In the genomic region with DNA sequence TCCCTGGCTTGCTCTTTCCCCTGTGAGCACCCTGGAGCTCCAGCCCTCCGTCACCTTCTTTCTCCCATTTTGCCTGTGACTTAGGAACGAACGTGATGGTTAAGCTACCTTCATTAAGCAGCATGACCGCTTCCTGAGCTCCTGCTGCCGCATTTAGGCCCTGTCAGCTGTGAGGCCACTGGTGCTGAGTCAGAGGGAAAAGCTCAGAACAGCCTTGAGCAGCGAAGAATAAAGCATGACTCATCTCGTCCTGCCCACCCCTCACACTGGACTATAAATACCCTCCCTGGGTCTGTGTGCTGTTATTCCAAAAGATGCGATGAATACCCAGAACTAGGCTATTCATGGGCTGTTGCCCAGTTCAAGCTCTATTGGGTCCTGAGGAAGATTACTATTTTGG, we compare ENCODE assay signal across 8 cellular contexts. TPM values are rescaled to one million over a fixed set of nuclear protein-coding genes. Genes with fewer than 3 reads are reported as not detected.
A peak's percentile ranks its signal among the peaks of the same experiment; 100 is the strongest.
DNase-seq lines count a peak whose midpoint lies in the region; ATAC-seq lines count a peak whose summit lies in the region.
"Not testable (repeated sequence)": the region's sequence is repeated elsewhere in the genome, so short reads cannot be mapped to it uniquely, and the experiment has no call there.
"Had no signal": no experiment of that assay in that cellular context is flagged by ENCODE, and none has a peak within 500 bp of the region (broad histone marks: within the 10 kb centered on the region; RNA-seq: fewer than 3 reads in every experiment).

No MANE protein-coding gene starts in this region.

- no CpG with 5 or more reads among the region's 8 CpGs for WGBS in right cardiac atrium

- H3K9me3 ChIP-seq in right cardiac atrium (ENCODE audit: control insufficient read depth, low read length): not testable (repeated sequence)

- not testable (repeated sequence) for H3K4me3 ChIP-seq in right cardiac atrium (ENCODE audit: low read length)

- H3K27ac ChIP-seq in right cardiac atrium (ENCODE audit: low read length): not testable (repeated sequence)

- intact Hi-C loops in right cardiac atrium (cut with DNase I): not testable (repeated sequence)

- H3K4me1 ChIP-seq in right cardiac atrium (ENCODE audit: control insufficient read depth, insufficient read depth, low read length): not testable (repeated sequence)

- not testable (repeated sequence) for DNase-seq in right cardiac atrium

- H3K27me3 ChIP-seq in right cardiac atrium (ENCODE audit: control insufficient read depth, insufficient read depth): not testable (repeated sequence)

- ATAC-seq in GM18907 (IDR thresholded peaks at IDR 0.05; ENCODE audit: unreplicated experiment): peak; percentile 86
- ATAC-seq in GM21390 (IDR thresholded peaks at IDR 0.05; ENCODE audit: unreplicated experiment): peak; percentile 76
- peak; percentile 88 for ATAC-seq in HG02571 (IDR thresholded peaks at IDR 0.05; ENCODE audit: unreplicated experiment)
- peak; percentile 71 for ATAC-seq in HG03025 (IDR thresholded peaks at IDR 0.05; ENCODE audit: low FRiP score, unreplicated experiment)
- peak; percentile 88 for ATAC-seq in HG03378 (IDR thresholded peaks at IDR 0.05; ENCODE audit: unreplicated experiment)
- ATAC-seq in SK-N-SH treated with all-trans-retinoic acid at 6 μM for 48 hours: peak; percentile 97
- ATAC-seq in right cardiac atrium: peak; percentile 80 to 89

RNA-seq across cellular contexts. Expression of gene LIMS3, which starts 7.3 kb away (rescaled TPM):
- 1 to 10 TPM; 2.4 to 8.7 (median 3.2) TPM for total RNA-seq in right cardiac atrium
- 2.0 TPM for polyA plus RNA-seq in right cardiac atrium
- total RNA-seq: CD8-positive, alpha-beta T cell had no signal
